ENCODE assay signal across 16 cellular contexts in the genomic region with DNA sequence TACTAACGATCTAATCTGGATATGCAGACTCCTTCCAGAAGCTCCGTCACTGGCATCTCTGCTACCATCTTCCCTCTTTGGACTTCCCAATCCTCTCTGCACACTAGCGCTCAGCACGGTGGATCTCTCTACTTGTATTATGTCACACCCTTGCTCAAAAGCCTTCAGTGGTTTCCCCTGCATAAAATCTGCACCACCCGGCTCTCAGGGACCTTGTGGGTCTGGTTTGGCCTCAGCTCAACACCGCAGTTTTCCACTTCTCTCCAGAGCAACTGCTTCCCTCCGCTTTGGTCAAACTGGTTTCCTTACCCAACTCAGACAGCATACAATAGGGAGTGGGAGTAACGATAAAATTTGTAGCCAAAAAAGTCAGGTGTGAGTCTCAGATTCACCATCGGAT.
"Had no signal": no experiment of that assay in that cellular context is flagged by ENCODE, and none has a peak within 500 bp of the region (broad histone marks: within the 10 kb centered on the region; RNA-seq: fewer than 3 reads in every experiment).

No MANE protein-coding gene starts in this region.

- DNase-seq: activated CD4-positive, alpha-beta T cell treated with anti-CD3 and anti-CD28 coated beads for 1 hour; activated CD4-positive, alpha-beta T cell treated with anti-CD3 and anti-CD28 coated beads, Interleukin-2, amount 50 U/mL, for 4 hours; activated gamma-delta T cell; colonic mucosa; erythroblast; head of caudate nucleus; lower lobe of right lung; nucleus accumbens; retina; spleen; stimulated activated naive CD4-positive, alpha-beta T cell treated with Interleukin-2 at 50 U/mL for 16 hours; thyroid gland had no signal

- H3K27me3 ChIP-seq: ascending aorta, colonic mucosa, spleen, thyroid gland had no signal

- H3K36me3 ChIP-seq: ascending aorta, colonic mucosa, lower lobe of right lung, spleen, thyroid gland had no signal

- H3K27ac ChIP-seq: ascending aorta, colonic mucosa, lower lobe of right lung, thyroid gland had no signal

- H3K9me3 Mint-ChIP-seq: activated naive CD4-positive, alpha-beta T cell treated with anti-CD3 and anti-CD28 coated beads, Interleukin-2, amount 50 U/mL, for 24 hours; central memory CD8-positive, alpha-beta T cell; nephron had no signal

- H3K4me1 ChIP-seq: ascending aorta, lower lobe of right lung, thyroid gland had no signal

- H3K36me3 Mint-ChIP-seq: activated naive CD4-positive, alpha-beta T cell treated with anti-CD3 and anti-CD28 coated beads, Interleukin-2, amount 50 U/mL, for 24 hours had no signal

- H3K4me3 Mint-ChIP-seq: activated naive CD4-positive, alpha-beta T cell treated with anti-CD3 and anti-CD28 coated beads, Interleukin-2, amount 50 U/mL, for 24 hours; central memory CD8-positive, alpha-beta T cell; nephron had no signal

- ATAC-seq: lower lobe of right lung had no signal

- H3K27ac Mint-ChIP-seq: activated naive CD4-positive, alpha-beta T cell treated with anti-CD3 and anti-CD28 coated beads, Interleukin-2, amount 50 U/mL, for 24 hours; nephron had no signal

- H3K4me3 ChIP-seq: ascending aorta, colonic mucosa, lower lobe of right lung, thyroid gland had no signal

- H3K9me3 ChIP-seq: ascending aorta, colonic mucosa, lower lobe of right lung, spleen, thyroid gland had no signal
